ENCODE assay signal across 17 cellular contexts in the genomic region with DNA sequence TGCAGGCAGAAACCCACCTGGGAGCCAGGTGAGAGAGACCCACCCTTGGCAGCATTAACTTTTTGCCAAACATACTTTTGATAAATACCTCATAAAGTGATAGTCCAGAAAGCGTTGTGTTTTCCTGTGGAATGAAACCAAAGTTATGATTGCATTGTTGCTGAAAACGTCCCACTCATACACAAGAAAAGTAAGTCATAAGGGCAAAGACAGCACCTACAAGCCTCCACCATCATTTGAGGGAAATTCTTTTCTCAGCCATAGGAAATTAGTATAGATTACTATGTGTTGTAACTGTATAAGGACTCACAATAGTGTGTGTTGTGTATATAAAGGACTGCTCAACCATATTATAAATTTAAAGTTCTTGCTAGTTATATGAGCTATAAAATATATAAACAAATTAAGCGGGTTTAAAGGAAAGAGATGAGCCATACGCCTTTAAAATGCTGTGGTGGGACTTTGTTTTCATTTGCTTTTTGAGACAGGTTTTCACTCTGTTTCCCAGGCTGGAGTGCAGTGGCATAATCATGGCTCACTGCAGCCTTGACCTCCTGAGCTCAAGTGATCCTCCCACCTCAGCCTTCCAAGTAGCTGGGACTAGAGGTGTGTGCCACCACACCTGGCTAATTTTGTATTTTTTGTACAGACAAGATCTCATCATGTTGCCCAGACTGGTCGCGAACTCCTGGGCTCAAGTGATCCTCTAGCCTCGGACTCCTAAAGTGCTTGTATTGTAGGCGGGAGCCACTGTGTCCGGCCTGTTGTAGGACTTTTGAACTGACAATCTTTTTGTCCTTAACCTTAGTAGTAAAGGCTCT.
A peak's percentile ranks its signal among the peaks of the same experiment; 100 is the strongest.
DNase-seq lines count a peak whose midpoint lies in the region; ATAC-seq, FAIRE-seq and TF ChIP-seq lines count a peak whose summit lies in the region.
"Had no signal": no experiment of that assay in that cellular context is flagged by ENCODE, and none has a peak within 500 bp of the region (broad histone marks: within the 10 kb centered on the region; RNA-seq: fewer than 3 reads in every experiment).

No MANE protein-coding gene starts in this region.

- H3K27ac ChIP-seq in gastrocnemius medialis (no peak overlapping the region), kidney (ENCODE audit: low read depth in 2 of 2, low read length in 2 of 2) (no peak overlapping the region)
- H3K27ac ChIP-seq: neutrophil had no signal

- FAIRE-seq in kidney (lab: Jason Lieb, UNC), result no peak
- FAIRE-seq: bronchial epithelial cell, K562 had no signal

- peak overlapping the region; percentile 90 for H3K27ac Mint-ChIP-seq in HFFc6
- H3K27ac Mint-ChIP-seq: activated CD4-positive, alpha-beta memory T cell treated with anti-CD3 and anti-CD28 coated beads for 36 hours; activated T-helper 2 cell treated with anti-CD3 and anti-CD28 coated beads, Interferon-gamma antibody, Interleukin-2, Interleukin-4, amounts not matched to agents 10 μg/mL and 5 μg/mL and 100 μg/mL, durations not matched to agents 14 hours and 24 hours and 36 hours had no signal

- H3K9ac ChIP-seq in adipocyte (ENCODE audit: low read length) (peak overlapping the region; percentile 9), skeletal muscle satellite cell (ENCODE audit: low read depth, low read length) (peak overlapping the region; percentile 79), kidney (ENCODE audit: low read length in 2 of 2) (no peak overlapping the region)

- H3K4me1 Mint-ChIP-seq in HFFc6 (ENCODE audit: low read depth), result peaks cover 80% of the 10 kb centered on the region

- no peaks in the 10 kb centered on the region for H3K9me3 Mint-ChIP-seq in HFFc6
- H3K9me3 Mint-ChIP-seq: activated CD4-positive, alpha-beta memory T cell treated with anti-CD3 and anti-CD28 coated beads for 36 hours; activated T-helper 2 cell treated with anti-CD3 and anti-CD28 coated beads, Interferon-gamma antibody, Interleukin-2, Interleukin-4, amounts not matched to agents 10 μg/mL and 5 μg/mL and 100 μg/mL, durations not matched to agents 14 hours and 24 hours and 36 hours had no signal

- ATAC-seq in gastrocnemius medialis, result no peak
- ATAC-seq in HG02884 (IDR thresholded peaks at IDR 0.05; ENCODE audit: unreplicated experiment), result no peak
- ATAC-seq: K562 had no signal

- H3K4me3 ChIP-seq in adipocyte (ENCODE audit: low read length) (no peak overlapping the region), skeletal muscle satellite cell (ENCODE audit: low read length) (no peak overlapping the region), gastrocnemius medialis (no peak overlapping the region), kidney (ENCODE audit: low read length in 2 of 2) (no peak overlapping the region)
- H3K4me3 ChIP-seq: heart right ventricle, K562 had no signal

- H3K27me3 Mint-ChIP-seq in HFFc6 (ENCODE audit: insufficient read depth), result no peaks in the 10 kb centered on the region; the same call in 1 of the 2 replicates
- H3K27me3 Mint-ChIP-seq: activated CD4-positive, alpha-beta memory T cell treated with anti-CD3 and anti-CD28 coated beads for 36 hours had no signal

- H3K9me3 ChIP-seq in adipocyte (ENCODE audit: control insufficient read depth, low read length) (no peaks in the 10 kb centered on the region), skeletal muscle satellite cell (replicated peaks; ENCODE audit: low read length) (no peaks in the 10 kb centered on the region), gastrocnemius medialis (no peaks in the 10 kb centered on the region), kidney (ENCODE audit: control insufficient read depth in 1 of 2, low read length in 2 of 2) (no peaks in the 10 kb centered on the region)
- H3K9me3 ChIP-seq: heart right ventricle, neutrophil had no signal

- peak overlapping the region; percentile 17 for H3K4me2 ChIP-seq in skeletal muscle satellite cell (ENCODE audit: low read length)

- peak overlapping the region; percentile 71 for H3K4me3 Mint-ChIP-seq in HFFc6
- H3K4me3 Mint-ChIP-seq: activated CD4-positive, alpha-beta memory T cell treated with anti-CD3 and anti-CD28 coated beads for 36 hours had no signal

- DNase-seq in HFFc6 (peak; percentile 21), adipocyte (ENCODE audit: low read depth) (no peak), iris pigment epithelial cell (ENCODE audit: low read depth) (peak; percentile 53), gastrocnemius medialis (no peak), kidney (no peak), NCI-H1105 (lab: John Stamatoyannopoulos, UW) (no peak)
- DNase-seq: activated CD4-positive, alpha-beta memory T cell treated with anti-CD3 and anti-CD28 coated beads for 36 hours; DMS153; NCI-H187; SIG-M5 had no signal

- intact Hi-C loops in gastrocnemius medialis (cut with DNase I; ENCODE audit: low total_unique reads), result no loop called here
- intact Hi-C loops in kidney (cut with DNase I), result no loop called here

- H3K4me1 ChIP-seq in adipocyte (ENCODE audit: control insufficient read depth, insufficient read depth, low read length), result peaks cover 56% of the 10 kb centered on the region
- peaks cover 56% of the 10 kb centered on the region for H3K4me1 ChIP-seq in skeletal muscle satellite cell (ENCODE audit: control insufficient read depth, insufficient read depth, low read length)
- peaks cover 0 to 12% of the 10 kb centered on the region in 2 donors for H3K4me1 ChIP-seq in gastrocnemius medialis
- no peaks in the 10 kb centered on the region for H3K4me1 ChIP-seq in kidney (ENCODE audit: control insufficient read depth in 1 of 2, insufficient read depth in 1 of 2, low read depth in 1 of 2, low read length in 2 of 2)

- no peak for TF ChIP-seq CTCF in HFFc6 (IDR thresholded peaks at IDR 0.05)
- no peak for TF ChIP-seq CTCF in gastrocnemius medialis (IDR thresholded peaks at IDR 0.05 in 4 of 5, conservative IDR thresholded peaks at IDR 0.05 in 1 of 5)
- TF ChIP-seq CTCF in kidney (IDR thresholded peaks at IDR 0.05; ENCODE audit: borderline replicate concordance, extremely low read depth, insufficient read depth), result no peak

- H3K27me3 ChIP-seq in adipocyte (replicated peaks; ENCODE audit: control insufficient read depth, insufficient read depth, low read length) (no peaks in the 10 kb centered on the region), skeletal muscle satellite cell (ENCODE audit: control insufficient read depth, insufficient read depth, low read length) (no peaks in the 10 kb centered on the region), gastrocnemius medialis (no peaks in the 10 kb centered on the region)
- H3K27me3 ChIP-seq: heart right ventricle, neutrophil had no signal

- no peaks in the 10 kb centered on the region for H3K36me3 Mint-ChIP-seq in HFFc6 (ENCODE audit: low read depth)
- H3K36me3 Mint-ChIP-seq: activated CD4-positive, alpha-beta memory T cell treated with anti-CD3 and anti-CD28 coated beads for 36 hours had no signal

- H3K36me3 ChIP-seq in adipocyte (ENCODE audit: control insufficient read depth, insufficient read depth, low read length, severe bottlenecking) (no peaks in the 10 kb centered on the region), skeletal muscle satellite cell (ENCODE audit: insufficient read depth, low read length) (no peaks in the 10 kb centered on the region), gastrocnemius medialis (no peaks in the 10 kb centered on the region), kidney (ENCODE audit: control insufficient read depth in 1 of 2, insufficient read depth in 2 of 2, low read length in 2 of 2) (no peaks in the 10 kb centered on the region)
- H3K36me3 ChIP-seq: neutrophil had no signal

- no peak for TF ChIP-seq POLR2A in gastrocnemius medialis (IDR thresholded peaks at IDR 0.05)

- in situ Hi-C loops in gastrocnemius medialis (cut with MboI; ENCODE audit: low sequenced_read_pairs in 4 of 4), result no loop called here

Comparison
In these comparisons a context has a peak if more than half of its experiments do, and no peak if none do; other contexts are left out.
1. DNase-seq: peak in HFFc6 (single experiment) and iris pigment epithelial cell (single experiment); none in adipocyte (single experiment), gastrocnemius medialis (0 of 2), kidney (single experiment) and NCI-H1105 (single experiment).
2. H3K9ac ChIP-seq: peak in adipocyte (single experiment) and skeletal muscle satellite cell (single experiment); none in kidney (0 of 2).